15 cellular contexts compared by ENCODE assay signal in genomic region chr6:15989397-15989796, GRCh38.
A peak's percentile ranks its signal among the peaks of the same experiment; 100 is the strongest.
DNase-seq lines count a peak whose midpoint lies in the region; ATAC-seq and TF ChIP-seq lines count a peak whose summit lies in the region.
"Had no signal": no experiment of that assay in that cellular context is flagged by ENCODE, and none has a peak within 500 bp of the region (broad histone marks: within the 10 kb centered on the region; RNA-seq: fewer than 3 reads in every experiment).

No MANE protein-coding gene starts in this region.

- peak; percentile 4 to 5 for DNase-seq in activated CD4-positive, alpha-beta T cell treated with anti-CD3 and anti-CD28 coated beads, Interleukin-2, amount 50 U/mL, for 48 hours
- no peak for DNase-seq in activated CD4-positive, alpha-beta T cell treated with anti-CD3 and anti-CD28 coated beads for 4 hours
- DNase-seq in GM20000 (ENCODE audit: low spot score): peak; percentile 55
- DNase-seq in memory B cell (ENCODE audit: low spot score in 2 of 2): no peak
- DNase-seq in stimulated activated CD4-positive, alpha-beta T cell treated with anti-CD3 and anti-CD28 coated beads, Interleukin-4, amount 100 ng/mL, for 1 hour: no peak
- DNase-seq in iPS-NIHi11 (ENCODE audit: low spot score): no peak
- no peak for DNase-seq in activated gamma-delta T cell (lab: John Stamatoyannopoulos, UW)
- DNase-seq: adrenal gland, cerebellar nuclear complex, glutamatergic neuron, Kasumi-1, posterior cingulate gyrus, Right ventricle myocardium superior, trophoblast cell had no signal

- ATAC-seq in HG02870 (IDR thresholded peaks at IDR 0.05; ENCODE audit: unreplicated experiment) (peak; percentile 72), memory B cell (ENCODE audit: low read depth) (peak; percentile 22)

- peaks cover 2% of the 10 kb centered on the region for H3K4me1 Mint-ChIP-seq in memory B cell

- TF ChIP-seq CTCF in GM20000 (IDR thresholded peaks at IDR 0.05; ENCODE audit: extremely low read depth, missing control alignments): no peak

- H3K36me3 Mint-ChIP-seq in memory B cell: no peaks in the 10 kb centered on the region

- no peak overlapping the region for H3K4me3 Mint-ChIP-seq in memory B cell

- no peaks in the 10 kb centered on the region for H3K9me3 Mint-ChIP-seq in memory B cell

- H3K27me3 Mint-ChIP-seq in memory B cell: no peaks in the 10 kb centered on the region

- no peak overlapping the region for H3K27ac Mint-ChIP-seq in memory B cell

Comparison
In these comparisons a context has a peak if more than half of its experiments do, and no peak if none do; other contexts are left out.
1. DNase-seq: peak in activated CD4-positive, alpha-beta T cell treated with anti-CD3 and anti-CD28 coated beads, Interleukin-2, amount 50 U/mL, for 48 hours (2 of 2) and GM20000 (single experiment); none in activated CD4-positive, alpha-beta T cell treated with anti-CD3 and anti-CD28 coated beads for 4 hours (0 of 2), memory B cell (0 of 2), stimulated activated CD4-positive, alpha-beta T cell treated with anti-CD3 and anti-CD28 coated beads, Interleukin-4, amount 100 ng/mL, for 1 hour (single experiment), iPS-NIHi11 (single experiment) and activated gamma-delta T cell (single experiment).